In genomic region chr3:149197669-149198068, GRCh38 we compare ENCODE assay signal across 1 cellular context.
TF ChIP-seq lines count a peak whose summit lies in the region.

No MANE protein-coding gene starts in this region.

TF ChIP-seq in IMR-90, 13 proteins besides CTCF, POLR2A, EP300 and RAD21:
- TF ChIP-seq SMC3 (IDR thresholded peaks at IDR 0.05; ENCODE audit: low read depth, low read length), result no peak
TF ChIP-seq in IMR-90: peak in this region for 0.
